ENCODE assay signal across 10 cellular contexts in the genomic region with DNA sequence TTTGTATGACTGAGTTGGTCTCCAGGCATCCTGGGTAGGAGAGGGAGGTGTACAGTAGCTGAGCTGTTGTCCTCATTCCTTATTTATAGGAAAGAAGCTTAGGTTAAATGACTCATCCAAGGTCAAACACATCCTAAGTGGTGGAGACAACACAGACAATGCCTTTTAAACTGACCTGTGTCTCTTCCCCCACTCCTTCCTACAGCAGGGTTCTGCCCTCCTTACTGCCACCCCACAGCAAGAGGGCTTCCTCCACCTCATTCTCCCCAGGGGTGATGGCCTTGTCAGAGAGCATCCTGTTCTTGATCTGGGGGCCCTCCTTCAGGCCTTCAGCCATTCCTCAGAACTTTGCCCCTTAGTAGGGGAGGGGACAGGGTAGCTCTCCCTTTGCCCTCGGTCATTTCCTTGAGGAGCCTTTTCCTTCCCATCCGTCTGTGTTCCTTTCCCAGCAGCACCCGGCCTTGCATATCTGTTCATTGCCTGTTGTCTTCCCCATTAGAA. TPM values are rescaled to one million over a fixed set of nuclear protein-coding genes. Genes with fewer than 3 reads are reported as not detected.
DNase-seq lines count a peak whose midpoint lies in the region; ATAC-seq and TF ChIP-seq lines count a peak whose summit lies in the region.
"Had no signal": no experiment of that assay in that cellular context is flagged by ENCODE, and none has a peak within 500 bp of the region (broad histone marks: within the 10 kb centered on the region; RNA-seq: fewer than 3 reads in every experiment).

No MANE protein-coding gene starts in this region.

- H3K27ac Mint-ChIP-seq in activated CD4-positive, alpha-beta T cell treated with anti-CD3 and anti-CD28 coated beads for 36 hours = peak overlapping the region; percentile 81
- H3K27ac Mint-ChIP-seq in activated CD4-positive, alpha-beta T cell treated with anti-CD3 and anti-CD28 coated beads, Interleukin-2, amount 10 ng/mL, durations not matched to agents 24 days and 14 days = no peak overlapping the region
- peak overlapping the region; percentile 67 for H3K27ac Mint-ChIP-seq in activated naive CD8-positive, alpha-beta T cell

- intact Hi-C loops in activated CD4-positive, alpha-beta T cell treated with anti-CD3 and anti-CD28 coated beads for 36 hours (cut with DNase I, micrococcal nuclease) = loop anchor here in 1 of 2 experiments (5.0 kb wide), 1 partner anchor 44 kb away; no protein-coding TSS in a partner anchor
- intact Hi-C loops in activated CD4-positive, alpha-beta T cell treated with anti-CD3 and anti-CD28 coated beads, Interleukin-2, amount 10 ng/mL, durations not matched to agents 24 days and 14 days (cut with micrococcal nuclease) = loop anchor here (5.0 kb wide), 1 partner anchor 34 kb away; no protein-coding TSS in a partner anchor

- 89% methylated on average over 3 of the region's 3 CpGs for WGBS in suprapubic skin

- ATAC-seq in activated CD4-positive, alpha-beta T cell treated with anti-CD3 and anti-CD28 coated beads for 36 hours = peak; percentile 14
- no peak for ATAC-seq in HG02588 (IDR thresholded peaks at IDR 0.05; ENCODE audit: unreplicated experiment)

- no peak for TF ChIP-seq EP300 in suprapubic skin (IDR thresholded peaks at IDR 0.05)

- H3K4me3 ChIP-seq in suprapubic skin = no peak overlapping the region

- DNase-seq in activated CD4-positive, alpha-beta T cell treated with anti-CD3 and anti-CD28 coated beads for 36 hours = no peak
- DNase-seq in activated CD4-positive, alpha-beta T cell treated with anti-CD3 and anti-CD28 coated beads, Interleukin-2, amount 10 ng/mL, durations not matched to agents 24 days and 14 days = no peak
- DNase-seq in kidney glomerular epithelial cell (lab: John Stamatoyannopoulos, UW) (peak; percentile 18), suprapubic skin (ENCODE audit: low spot score in 2 of 2) (no peak), substantia nigra (lab: John Stamatoyannopoulos, UW) (no peak)
- DNase-seq in activated CD4-positive, alpha-beta T cell treated with anti-CD3 and anti-CD28 coated beads for 1 hour = no peak
- DNase-seq: NCI-H446 treated with DMSO at 0.1 percent for 48 hours had no signal

- no peaks in the 10 kb centered on the region for H3K9me3 ChIP-seq in suprapubic skin

- H3K4me3 Mint-ChIP-seq in activated CD4-positive, alpha-beta T cell treated with anti-CD3 and anti-CD28 coated beads for 36 hours = no peak overlapping the region
- no peak overlapping the region for H3K4me3 Mint-ChIP-seq in activated CD4-positive, alpha-beta T cell treated with anti-CD3 and anti-CD28 coated beads, Interleukin-2, amount 10 ng/mL, durations not matched to agents 24 days and 14 days
- peak overlapping the region; percentile 49 for H3K4me3 Mint-ChIP-seq in activated naive CD8-positive, alpha-beta T cell

- peaks cover 63% of the 10 kb centered on the region for H3K4me1 Mint-ChIP-seq in activated CD4-positive, alpha-beta T cell treated with anti-CD3 and anti-CD28 coated beads for 36 hours
- H3K4me1 Mint-ChIP-seq in activated CD4-positive, alpha-beta T cell treated with anti-CD3 and anti-CD28 coated beads, Interleukin-2, amount 10 ng/mL, durations not matched to agents 24 days and 14 days = peaks cover 15% of the 10 kb centered on the region
- H3K4me1 Mint-ChIP-seq in activated naive CD8-positive, alpha-beta T cell (ENCODE audit: low read depth) = peaks cover 60% of the 10 kb centered on the region

- H3K27ac ChIP-seq in suprapubic skin = peak overlapping the region; percentile 50
- H3K27ac ChIP-seq in substantia nigra (ENCODE audit: low read depth, low read length, poor library complexity, severe bottlenecking) = no peak overlapping the region

- H3K27me3 ChIP-seq in suprapubic skin = no peaks in the 10 kb centered on the region

- peaks cover 9% of the 10 kb centered on the region for H3K36me3 Mint-ChIP-seq in activated CD4-positive, alpha-beta T cell treated with anti-CD3 and anti-CD28 coated beads for 36 hours (ENCODE audit: low read depth)
- H3K36me3 Mint-ChIP-seq in activated CD4-positive, alpha-beta T cell treated with anti-CD3 and anti-CD28 coated beads, Interleukin-2, amount 10 ng/mL, durations not matched to agents 24 days and 14 days (ENCODE audit: low read depth) = peaks cover 4% of the 10 kb centered on the region
- peaks cover 4% of the 10 kb centered on the region for H3K36me3 Mint-ChIP-seq in activated naive CD8-positive, alpha-beta T cell
- H3K36me3 Mint-ChIP-seq: activated naive CD4-positive, alpha-beta T cell treated with anti-CD3 and anti-CD28 coated beads, Interleukin-2, amount 50 U/mL, for 72 hours had no signal

- TF ChIP-seq CTCF in suprapubic skin (IDR thresholded peaks at IDR 0.05) = no peak

- CTCF ChIA-PET in activated CD4-positive, alpha-beta T cell treated with anti-CD3 and anti-CD28 coated beads for 36 hours (lab: Charles Lee) = interaction anchor here (0.6 to 1.8 kb wide), 4 partner anchors 29 to 360 kb away, joined by 3 to 6 read pairs (median 4); a partner anchor contains a TSS

- peaks cover 49% of the 10 kb centered on the region for H3K4me1 ChIP-seq in suprapubic skin

- H3K27me3 Mint-ChIP-seq in activated CD4-positive, alpha-beta T cell treated with anti-CD3 and anti-CD28 coated beads for 36 hours = no peaks in the 10 kb centered on the region
- no peaks in the 10 kb centered on the region for H3K27me3 Mint-ChIP-seq in activated CD4-positive, alpha-beta T cell treated with anti-CD3 and anti-CD28 coated beads, Interleukin-2, amount 10 ng/mL, durations not matched to agents 24 days and 14 days
- H3K27me3 Mint-ChIP-seq in activated naive CD8-positive, alpha-beta T cell = no peaks in the 10 kb centered on the region

- POLR2A ChIA-PET in activated CD4-positive, alpha-beta T cell treated with anti-CD3 and anti-CD28 coated beads for 36 hours (lab: Charles Lee) = no interaction called here

- TF ChIP-seq POLR2A in suprapubic skin (IDR thresholded peaks at IDR 0.05) = no peak

- no peaks in the 10 kb centered on the region for H3K9me3 Mint-ChIP-seq in activated CD4-positive, alpha-beta T cell treated with anti-CD3 and anti-CD28 coated beads for 36 hours (ENCODE audit: low read depth)
- H3K9me3 Mint-ChIP-seq in activated CD4-positive, alpha-beta T cell treated with anti-CD3 and anti-CD28 coated beads, Interleukin-2, amount 10 ng/mL, durations not matched to agents 24 days and 14 days = no peaks in the 10 kb centered on the region
- H3K9me3 Mint-ChIP-seq in activated naive CD8-positive, alpha-beta T cell (ENCODE audit: low read depth) = no peaks in the 10 kb centered on the region
- H3K9me3 Mint-ChIP-seq: activated naive CD4-positive, alpha-beta T cell treated with anti-CD3 and anti-CD28 coated beads, Interleukin-2, amount 50 U/mL, for 72 hours had no signal

- peaks cover 7% of the 10 kb centered on the region for H3K36me3 ChIP-seq in suprapubic skin

RNA-seq across cellular contexts. Expression of a gene that starts 48.2 kb away (rescaled TPM):
- 100 to 1,000 TPM; 686 to 839 TPM for total RNA-seq in activated CD4-positive, alpha-beta T cell treated with anti-CD3 and anti-CD28 coated beads for 36 hours
- total RNA-seq in activated CD4-positive, alpha-beta T cell treated with anti-CD3 and anti-CD28 coated beads, Interleukin-2, amount 10 ng/mL, durations not matched to agents 24 days and 14 days = 592 and 598 TPM in 2 replicates
- 100 to 1,000 TPM in 3 of 4 donors, 10 to 100 TPM in 1; 75.8 to 219 (median 180) TPM for total RNA-seq in suprapubic skin
